In the genomic region with DNA sequence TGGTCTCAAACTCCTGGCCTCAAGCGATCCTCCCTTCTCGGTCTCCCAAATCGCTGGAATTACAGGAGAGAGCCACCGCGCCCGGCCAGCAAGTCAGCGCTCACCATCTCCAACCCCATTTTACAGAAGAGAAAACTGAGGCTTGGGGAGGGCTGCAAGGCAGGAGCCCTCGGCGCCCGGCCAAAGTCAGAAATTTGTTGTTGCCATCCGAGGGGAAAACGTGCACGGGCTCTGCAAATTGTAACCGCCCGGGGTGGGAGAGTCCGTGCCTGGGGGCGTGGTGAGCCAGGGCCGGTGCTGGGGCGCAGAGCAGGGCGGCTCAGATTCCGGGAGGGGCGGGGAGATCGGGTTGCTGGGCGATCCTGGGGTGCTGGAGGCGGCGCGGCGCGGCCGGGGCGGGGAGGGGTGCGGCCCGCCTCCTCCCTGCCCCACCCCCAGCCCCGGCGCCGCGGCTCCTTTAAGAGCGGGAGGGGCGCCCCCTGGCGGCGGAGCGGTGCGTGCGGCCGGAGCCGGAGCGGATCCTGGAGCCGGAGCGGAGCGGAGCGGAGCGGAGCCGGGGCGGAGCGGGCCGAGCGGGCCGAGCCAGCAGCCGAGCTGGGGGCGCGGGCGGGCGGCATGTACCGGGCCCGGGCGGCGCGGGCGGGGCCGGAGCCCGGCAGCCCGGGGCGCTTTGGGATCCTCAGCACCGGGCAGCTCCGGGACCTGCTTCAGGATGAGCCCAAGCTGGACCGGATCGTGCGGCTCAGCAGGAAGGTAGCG, we compare ENCODE assay signal across 1 cellular context.
TF ChIP-seq lines count a peak whose summit lies in the region.

A gene with protein sequence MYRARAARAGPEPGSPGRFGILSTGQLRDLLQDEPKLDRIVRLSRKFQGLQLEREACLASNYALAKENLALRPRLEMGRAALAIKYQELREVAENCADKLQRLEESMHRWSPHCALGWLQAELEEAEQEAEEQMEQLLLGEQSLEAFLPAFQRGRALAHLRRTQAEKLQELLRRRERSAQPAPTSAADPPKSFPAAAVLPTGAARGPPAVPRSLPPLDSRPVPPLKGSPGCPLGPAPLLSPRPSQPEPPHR (plus strand): TSS at position 488 of the 759 bp plus-strand sequence. CDS start 128 bp downstream, at position 616.

TF ChIP-seq in SK-N-SH treated with all-trans-retinoic acid at 6 μM for 48 hours, 23 proteins besides CTCF, POLR2A, EP300 and RAD21 (continued from another document):
- TF ChIP-seq, protein P1, sequence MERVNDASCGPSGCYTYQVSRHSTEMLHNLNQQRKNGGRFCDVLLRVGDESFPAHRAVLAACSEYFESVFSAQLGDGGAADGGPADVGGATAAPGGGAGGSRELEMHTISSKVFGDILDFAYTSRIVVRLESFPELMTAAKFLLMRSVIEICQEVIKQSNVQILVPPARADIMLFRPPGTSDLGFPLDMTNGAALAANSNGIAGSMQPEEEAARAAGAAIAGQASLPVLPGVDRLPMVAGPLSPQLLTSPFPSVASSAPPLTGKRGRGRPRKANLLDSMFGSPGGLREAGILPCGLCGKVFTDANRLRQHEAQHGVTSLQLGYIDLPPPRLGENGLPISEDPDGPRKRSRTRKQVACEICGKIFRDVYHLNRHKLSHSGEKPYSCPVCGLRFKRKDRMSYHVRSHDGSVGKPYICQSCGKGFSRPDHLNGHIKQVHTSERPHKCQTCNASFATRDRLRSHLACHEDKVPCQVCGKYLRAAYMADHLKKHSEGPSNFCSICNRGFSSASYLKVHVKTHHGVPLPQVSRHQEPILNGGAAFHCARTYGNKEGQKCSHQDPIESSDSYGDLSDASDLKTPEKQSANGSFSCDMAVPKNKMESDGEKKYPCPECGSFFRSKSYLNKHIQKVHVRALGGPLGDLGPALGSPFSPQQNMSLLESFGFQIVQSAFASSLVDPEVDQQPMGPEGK (CRISPR knock-in tag; IDR thresholded peaks at IDR 0.05; ENCODE audit: borderline replicate concordance): peak; percentile 76; the same call in 1 of the 2 replicates
- TF ChIP-seq ESRRG (CRISPR knock-in tag; IDR thresholded peaks at IDR 0.05) (no peak), ZNF70 (CRISPR knock-in tag; IDR thresholded peaks at IDR 0.05) (0 out of 2 replicates have a peak, but pooled peaks have one; percentile 23), RARB (CRISPR knock-in tag; IDR thresholded peaks at IDR 0.05) (no peak), ARNTL (CRISPR knock-in tag; IDR thresholded peaks at IDR 0.05; ENCODE audit: borderline replicate concordance, low read depth) (no peak), ZFP3 (CRISPR knock-in tag; IDR thresholded peaks at IDR 0.05) (peak; percentile 95), ZC3H10 (CRISPR knock-in tag; IDR thresholded peaks at IDR 0.05) (no peak), ISL1 (CRISPR knock-in tag; IDR thresholded peaks at IDR 0.05) (no peak), ZNF8 (CRISPR knock-in tag; IDR thresholded peaks at IDR 0.05) (no peak), GLIS3 (CRISPR knock-in tag; IDR thresholded peaks at IDR 0.05) (no peak), OSR1 (CRISPR knock-in tag; IDR thresholded peaks at IDR 0.05) (no peak), CSDC2 (CRISPR knock-in tag; IDR thresholded peaks at IDR 0.05) (no peak), SNAI2 (CRISPR knock-in tag; IDR thresholded peaks at IDR 0.05) (no peak), ZFP30 (CRISPR knock-in tag; IDR thresholded peaks at IDR 0.05) (no peak)
- TF ChIP-seq, protein P2, sequence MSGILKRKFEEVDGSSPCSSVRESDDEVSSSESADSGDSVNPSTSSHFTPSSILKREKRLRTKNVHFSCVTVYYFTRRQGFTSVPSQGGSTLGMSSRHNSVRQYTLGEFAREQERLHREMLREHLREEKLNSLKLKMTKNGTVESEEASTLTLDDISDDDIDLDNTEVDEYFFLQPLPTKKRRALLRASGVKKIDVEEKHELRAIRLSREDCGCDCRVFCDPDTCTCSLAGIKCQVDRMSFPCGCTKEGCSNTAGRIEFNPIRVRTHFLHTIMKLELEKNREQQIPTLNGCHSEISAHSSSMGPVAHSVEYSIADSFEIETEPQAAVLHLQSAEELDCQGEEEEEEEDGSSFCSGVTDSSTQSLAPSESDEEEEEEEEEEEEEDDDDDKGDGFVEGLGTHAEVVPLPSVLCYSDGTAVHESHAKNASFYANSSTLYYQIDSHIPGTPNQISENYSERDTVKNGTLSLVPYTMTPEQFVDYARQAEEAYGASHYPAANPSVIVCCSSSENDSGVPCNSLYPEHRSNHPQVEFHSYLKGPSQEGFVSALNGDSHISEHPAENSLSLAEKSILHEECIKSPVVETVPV (CRISPR knock-in tag; IDR thresholded peaks at IDR 0.05): no peak
- TF ChIP-seq, protein P3, sequence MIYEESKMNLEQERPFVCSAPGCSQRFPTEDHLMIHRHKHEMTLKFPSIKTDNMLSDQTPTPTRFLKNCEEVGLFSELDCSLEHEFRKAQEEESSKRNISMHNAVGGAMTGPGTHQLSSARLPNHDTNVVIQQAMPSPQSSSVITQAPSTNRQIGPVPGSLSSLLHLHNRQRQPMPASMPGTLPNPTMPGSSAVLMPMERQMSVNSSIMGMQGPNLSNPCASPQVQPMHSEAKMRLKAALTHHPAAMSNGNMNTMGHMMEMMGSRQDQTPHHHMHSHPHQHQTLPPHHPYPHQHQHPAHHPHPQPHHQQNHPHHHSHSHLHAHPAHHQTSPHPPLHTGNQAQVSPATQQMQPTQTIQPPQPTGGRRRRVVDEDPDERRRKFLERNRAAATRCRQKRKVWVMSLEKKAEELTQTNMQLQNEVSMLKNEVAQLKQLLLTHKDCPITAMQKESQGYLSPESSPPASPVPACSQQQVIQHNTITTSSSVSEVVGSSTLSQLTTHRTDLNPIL (CRISPR knock-in tag; IDR thresholded peaks at IDR 0.05; ENCODE audit: low read depth): 0 out of 2 replicates have a peak, but pooled peaks have one; percentile 60
